ENCODE assay signal across 1 cellular context in the genomic region with DNA sequence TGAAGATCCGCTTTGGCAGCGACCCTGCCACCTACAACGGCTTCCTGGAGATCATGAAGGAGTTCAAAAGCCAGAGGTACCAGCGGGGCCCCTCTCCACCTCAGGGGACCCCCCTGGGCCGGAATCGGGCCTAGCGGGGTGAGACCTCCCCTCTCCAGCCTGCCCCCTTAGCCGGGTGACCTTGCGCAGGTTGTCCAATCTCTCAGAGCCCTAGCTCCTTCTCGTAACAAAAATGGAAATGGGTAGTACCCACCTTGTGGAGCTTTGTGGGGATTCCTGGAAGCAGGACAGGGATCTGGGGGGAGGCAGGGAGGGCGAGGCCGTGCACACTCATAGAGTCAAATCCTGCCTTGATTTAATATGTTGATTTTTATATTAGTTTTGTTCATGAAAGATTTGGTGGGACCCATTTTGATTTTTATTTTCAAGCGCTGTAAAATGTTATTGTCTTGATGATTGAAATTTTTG.
TF ChIP-seq lines count a peak whose summit lies in the region.

No MANE protein-coding gene starts in this region.

TF ChIP-seq in HEK293, 187 proteins besides CTCF, POLR2A, EP300 and RAD21 (continued from another document):
- TF ChIP-seq, protein P1, sequence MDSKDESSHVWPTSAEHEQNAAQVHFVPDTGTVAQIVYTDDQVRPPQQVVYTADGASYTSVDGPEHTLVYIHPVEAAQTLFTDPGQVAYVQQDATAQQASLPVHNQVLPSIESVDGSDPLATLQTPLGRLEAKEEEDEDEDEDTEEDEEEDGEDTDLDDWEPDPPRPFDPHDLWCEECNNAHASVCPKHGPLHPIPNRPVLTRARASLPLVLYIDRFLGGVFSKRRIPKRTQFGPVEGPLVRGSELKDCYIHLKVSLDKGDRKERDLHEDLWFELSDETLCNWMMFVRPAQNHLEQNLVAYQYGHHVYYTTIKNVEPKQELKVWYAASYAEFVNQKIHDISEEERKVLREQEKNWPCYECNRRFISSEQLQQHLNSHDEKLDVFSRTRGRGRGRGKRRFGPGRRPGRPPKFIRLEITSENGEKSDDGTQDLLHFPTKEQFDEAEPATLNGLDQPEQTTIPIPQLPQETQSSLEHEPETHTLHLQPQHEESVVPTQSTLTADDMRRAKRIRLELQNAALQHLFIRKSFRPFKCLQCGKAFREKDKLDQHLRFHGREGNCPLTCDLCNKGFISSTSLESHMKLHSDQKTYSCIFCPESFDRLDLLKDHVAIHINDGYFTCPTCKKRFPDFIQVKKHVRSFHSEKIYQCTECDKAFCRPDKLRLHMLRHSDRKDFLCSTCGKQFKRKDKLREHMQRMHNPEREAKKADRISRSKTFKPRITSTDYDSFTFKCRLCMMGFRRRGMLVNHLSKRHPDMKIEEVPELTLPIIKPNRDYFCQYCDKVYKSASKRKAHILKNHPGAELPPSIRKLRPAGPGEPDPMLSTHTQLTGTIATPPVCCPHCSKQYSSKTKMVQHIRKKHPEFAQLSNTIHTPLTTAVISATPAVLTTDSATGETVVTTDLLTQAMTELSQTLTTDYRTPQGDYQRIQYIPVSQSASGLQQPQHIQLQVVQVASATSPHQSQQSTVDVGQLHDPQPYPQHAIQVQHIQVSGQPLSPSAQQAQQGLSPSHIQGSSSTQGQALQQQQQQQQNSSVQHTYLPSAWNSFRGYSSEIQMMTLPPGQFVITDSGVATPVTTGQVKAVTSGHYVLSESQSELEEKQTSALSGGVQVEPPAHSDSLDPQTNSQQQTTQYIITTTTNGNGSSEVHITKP (tag by site-specific recombination; IDR thresholded peaks at IDR 0.05), result peak; percentile 14; the same call in 1 of the 2 replicates
- no peak for TF ChIP-seq ZNF561 (tag by site-specific recombination; IDR thresholded peaks at IDR 0.05; ENCODE audit: borderline replicate concordance)
- no peak for TF ChIP-seq SALL2 (tag by site-specific recombination; IDR thresholded peaks at IDR 0.05; ENCODE audit: borderline replicate concordance)
- TF ChIP-seq GLIS2 (tag by site-specific recombination; IDR thresholded peaks at IDR 0.05), result 0 out of 2 replicates have a peak, but pooled peaks have one; percentile 55
- no peak for TF ChIP-seq FEZF1 (tag by site-specific recombination; IDR thresholded peaks at IDR 0.05)
- peak; percentile 12 for TF ChIP-seq GLIS1 (tag by site-specific recombination; IDR thresholded peaks at IDR 0.05)
- TF ChIP-seq, protein P2, sequence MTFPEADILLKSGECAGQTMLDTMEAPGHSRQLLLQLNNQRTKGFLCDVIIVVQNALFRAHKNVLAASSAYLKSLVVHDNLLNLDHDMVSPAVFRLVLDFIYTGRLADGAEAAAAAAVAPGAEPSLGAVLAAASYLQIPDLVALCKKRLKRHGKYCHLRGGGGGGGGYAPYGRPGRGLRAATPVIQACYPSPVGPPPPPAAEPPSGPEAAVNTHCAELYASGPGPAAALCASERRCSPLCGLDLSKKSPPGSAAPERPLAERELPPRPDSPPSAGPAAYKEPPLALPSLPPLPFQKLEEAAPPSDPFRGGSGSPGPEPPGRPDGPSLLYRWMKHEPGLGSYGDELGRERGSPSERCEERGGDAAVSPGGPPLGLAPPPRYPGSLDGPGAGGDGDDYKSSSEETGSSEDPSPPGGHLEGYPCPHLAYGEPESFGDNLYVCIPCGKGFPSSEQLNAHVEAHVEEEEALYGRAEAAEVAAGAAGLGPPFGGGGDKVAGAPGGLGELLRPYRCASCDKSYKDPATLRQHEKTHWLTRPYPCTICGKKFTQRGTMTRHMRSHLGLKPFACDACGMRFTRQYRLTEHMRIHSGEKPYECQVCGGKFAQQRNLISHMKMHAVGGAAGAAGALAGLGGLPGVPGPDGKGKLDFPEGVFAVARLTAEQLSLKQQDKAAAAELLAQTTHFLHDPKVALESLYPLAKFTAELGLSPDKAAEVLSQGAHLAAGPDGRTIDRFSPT (tag by site-specific recombination; IDR thresholded peaks at IDR 0.05), result no peak
- TF ChIP-seq ZNF266 (tag by site-specific recombination; IDR thresholded peaks at IDR 0.05; ENCODE audit: low read depth), result no peak
- TF ChIP-seq ZNF707 (tag by site-specific recombination; IDR thresholded peaks at IDR 0.05), result no peak
- TF ChIP-seq ZNF19 (tag by site-specific recombination; IDR thresholded peaks at IDR 0.05; ENCODE audit: low read depth), result no peak
- TF ChIP-seq ZNF335 (tag by site-specific recombination; conservative IDR thresholded peaks at IDR 0.05), result peak; percentile 12
